18 cellular contexts compared by ENCODE assay signal in genomic region chr10:119738962-119739361, GRCh38. TPM values are rescaled to one million over a fixed set of nuclear protein-coding genes. Genes with fewer than 3 reads are reported as not detected.
A peak's percentile ranks its signal among the peaks of the same experiment; 100 is the strongest.
DNase-seq lines count a peak whose midpoint lies in the region; ATAC-seq, FAIRE-seq and TF ChIP-seq lines count a peak whose summit lies in the region.
"Had no signal": no experiment of that assay in that cellular context is flagged by ENCODE, and none has a peak within 500 bp of the region (broad histone marks: within the 10 kb centered on the region; RNA-seq: fewer than 3 reads in every experiment).

No MANE protein-coding gene starts in this region.

- H3K4me3 Mint-ChIP-seq in MCF 10A (ENCODE audit: unreplicated experiment) (no peak overlapping the region), nephron progenitor cell (no peak overlapping the region), immature natural killer cell (no peak overlapping the region)
- H3K4me3 Mint-ChIP-seq: GM23338 had no signal

- H3K27ac Mint-ChIP-seq in MCF 10A (ENCODE audit: low read depth, unreplicated experiment) (peak overlapping the region; percentile 86), nephron progenitor cell (peak overlapping the region; percentile 54), immature natural killer cell (no peak overlapping the region)

- no peaks in the 10 kb centered on the region for H3K36me3 ChIP-seq in mammary epithelial cell (ENCODE audit: insufficient read depth, low read length)
- H3K36me3 ChIP-seq in GM12878 (ENCODE audit: control insufficient read depth in 2 of 2, insufficient read depth in 2 of 2, low read length in 1 of 2), result no peaks in the 10 kb centered on the region
- H3K36me3 ChIP-seq: Peyer's patch had no signal

- no peak for TF ChIP-seq CTCF in MCF 10A (IDR thresholded peaks at IDR 0.05; ENCODE audit: unreplicated experiment)
- TF ChIP-seq CTCF in mammary epithelial cell (conservative IDR thresholded peaks at IDR 0.05 in 1 of 2, IDR thresholded peaks at IDR 0.05 in 1 of 2; ENCODE audit: extremely low read depth in 1 of 2, insufficient read depth in 1 of 2, low read depth in 1 of 2, low read length in 2 of 2), result no peak
- no peak for TF ChIP-seq CTCF in GM12878 (IDR thresholded peaks at IDR 0.05 in 2 of 3, conservative IDR thresholded peaks at IDR 0.05 in 1 of 3; ENCODE audit: control insufficient read depth in 2 of 3, extremely low read depth in 1 of 3, insufficient read depth in 1 of 3, low read depth in 3 of 3, low read length in 3 of 3)
- no peak for TF ChIP-seq CTCF in nephron progenitor cell (IDR thresholded peaks at IDR 0.05)

- TF ChIP-seq POLR2A in GM12878 (IDR thresholded peaks at IDR 0.05; ENCODE audit: low read depth, low read length), result no peak

- intact Hi-C loops in MCF 10A (cut with micrococcal nuclease), result loop anchor here (2.0 kb wide), 1 partner anchor 52 kb away; no protein-coding TSS in a partner anchor
- intact Hi-C loops in mammary epithelial cell (cut with micrococcal nuclease), result no loop called here
- intact Hi-C loops in GM12878 (cut with micrococcal nuclease; ENCODE audit: unreplicated experiment), result loop anchor here (5.0 kb wide), 1 partner anchor 37 kb away; no protein-coding TSS in a partner anchor

- ATAC-seq in GM12878, result peak; percentile 12; the same call in 1 of the 3 replicates
- no peak for ATAC-seq in GM18520 (IDR thresholded peaks at IDR 0.05; ENCODE audit: unreplicated experiment)
- no peak for ATAC-seq in GM19324 (IDR thresholded peaks at IDR 0.05; ENCODE audit: low FRiP score, unreplicated experiment)
- ATAC-seq: GM23338 had no signal

- CTCF ChIA-PET in MCF 10A (lab: Yijun Ruan, JAX), result interaction anchor here (0.6 to 0.8 kb wide), 3 partner anchors 48 to 1028 kb away, joined by 3 to 8 read pairs (median 4); no protein-coding TSS in a partner anchor
- CTCF ChIA-PET in mammary epithelial cell (lab: Charles Lee; ENCODE audit: low non-redundant PET), result no interaction called here
- CTCF ChIA-PET in GM12878 (lab: Yijun Ruan, JAX), result interaction anchor here (0.6 to 5.0 kb wide), 6 partner anchors 9 to 275 kb away, joined by 3 to 35 read pairs (median 8); partner anchors contain the start of gene INPP5F

- in situ Hi-C loops in mammary epithelial cell (cut with MboI; ENCODE audit: low sequenced_read_pairs in 2 of 2), result loop anchor here in 1 of 2 donors (10.0 kb wide), 1 partner anchor 54 kb away; no protein-coding TSS in a partner anchor
- in situ Hi-C loops in GM12878 (cut with MboI), result no loop called here

- FAIRE-seq in GM12878 (lab: Jason Lieb, UNC), result no peak

- no peak overlapping the region for H2AFZ ChIP-seq in mammary epithelial cell (ENCODE audit: low read depth, low read length)
- no peak overlapping the region for H2AFZ ChIP-seq in GM12878 (ENCODE audit: control insufficient read depth, low read depth, low read length)
- H2AFZ ChIP-seq: GM23338 had no signal

- H3K9me3 ChIP-seq in mammary epithelial cell (replicated peaks; ENCODE audit: insufficient read depth, low read length) (no peaks in the 10 kb centered on the region), GM12878 (replicated peaks; ENCODE audit: control insufficient read depth, insufficient read depth, low read length) (no peaks in the 10 kb centered on the region)
- H3K9me3 ChIP-seq: Peyer's patch had no signal

- H3K4me1 ChIP-seq in mammary epithelial cell (ENCODE audit: insufficient read depth, low read length) (peaks cover 40% of the 10 kb centered on the region), GM12878 (ENCODE audit: control insufficient read depth, insufficient read depth, low read length) (no peaks in the 10 kb centered on the region)

- POLR2A ChIA-PET in MCF 10A (lab: Yijun Ruan, JAX), result interaction anchor here (0.6 to 9.6 kb wide), 8 partner anchors 12 to 168 kb away, joined by 3 to 131 read pairs (median 8); partner anchors contain the start of genes BAG3, INPP5F and MCMBP
- POLR2A ChIA-PET in GM12878 (lab: Charles Lee), result interaction anchor here (0.6 to 2.8 kb wide), 4 partner anchors 14 to 39 kb away, joined by 3 to 29 read pairs (median 4); partner anchors contain the start of gene INPP5F

- H3K4me3 ChIP-seq in mammary epithelial cell (replicated peaks in 1 of 3; ENCODE audit: insufficient read depth in 1 of 3, low read depth in 2 of 3, low read length in 3 of 3), result no peak overlapping the region
- H3K4me3 ChIP-seq in GM12878, result no peak overlapping the region
- H3K4me3 ChIP-seq: GM23338, Peyer's patch, SK-N-MC had no signal

- H3K27me3 Mint-ChIP-seq in MCF 10A (ENCODE audit: insufficient read depth, unreplicated experiment), result no peaks in the 10 kb centered on the region
- peaks cover 3% of the 10 kb centered on the region for H3K27me3 Mint-ChIP-seq in nephron progenitor cell (ENCODE audit: low read depth, poor library complexity)
- no peaks in the 10 kb centered on the region for H3K27me3 Mint-ChIP-seq in immature natural killer cell (ENCODE audit: low read depth in 3 of 3)

- H3K27me3 ChIP-seq in mammary epithelial cell (ENCODE audit: insufficient read depth, low read length), result no peaks in the 10 kb centered on the region
- no peaks in the 10 kb centered on the region for H3K27me3 ChIP-seq in GM12878 (replicated peaks in 1 of 2; ENCODE audit: control insufficient read depth in 2 of 2, insufficient read depth in 2 of 2, low read length in 1 of 2)
- H3K27me3 ChIP-seq: Peyer's patch had no signal

- H3K4me1 Mint-ChIP-seq in MCF 10A (ENCODE audit: insufficient read depth, unreplicated experiment) (peaks cover 24% of the 10 kb centered on the region), nephron progenitor cell (peaks cover 57% of the 10 kb centered on the region), immature natural killer cell (peaks cover 17 to 29% of the 10 kb centered on the region in 2 donors)

- H3K9ac ChIP-seq in mammary epithelial cell (ENCODE audit: insufficient read depth, low read length) (no peak overlapping the region), GM12878 (ENCODE audit: control insufficient read depth, insufficient read depth, low read length) (no peak overlapping the region)

- RAD21 ChIA-PET in GM12878 (lab: Charles Lee; ENCODE audit: unreplicated experiment), result interaction anchor here (0.9 to 3.1 kb wide), 4 partner anchors 10 to 52 kb away, joined by 3 to 27 read pairs (median 14); partner anchors contain the start of gene INPP5F

- BruUV-seq in MCF 10A (replicated peaks; lab: Mats Ljungman, UMichigan) (no TSS peak), mammary epithelial cell (replicated peaks; lab: Mats Ljungman, UMichigan) (no TSS peak), GM12878 (replicated peaks; lab: Mats Ljungman, UMichigan) (no TSS peak)

- dilution Hi-C loops in mammary epithelial cell (cut with HindIII; ENCODE audit: low sequenced_read_pairs), result no loop called here

- H3K27ac ChIP-seq in mammary epithelial cell (ENCODE audit: insufficient read depth, low read depth, low read length) (no peak overlapping the region), GM12878 (ENCODE audit: control insufficient read depth, insufficient read depth) (no peak overlapping the region)

- no peaks in the 10 kb centered on the region for H3K9me3 Mint-ChIP-seq in MCF 10A (ENCODE audit: unreplicated experiment)
- H3K9me3 Mint-ChIP-seq in nephron progenitor cell, result no peaks in the 10 kb centered on the region
- no peaks in the 10 kb centered on the region for H3K9me3 Mint-ChIP-seq in immature natural killer cell
- H3K9me3 Mint-ChIP-seq: GM23338 had no signal

- H3K36me3 Mint-ChIP-seq in MCF 10A (ENCODE audit: insufficient read depth, unreplicated experiment) (no peaks in the 10 kb centered on the region), nephron progenitor cell (ENCODE audit: low read depth) (no peaks in the 10 kb centered on the region), immature natural killer cell (no peaks in the 10 kb centered on the region)

- 100% methylated on average over 1 of the region's 1 CpG for WGBS in mammary epithelial cell (ENCODE audit: low coverage, missing lambda C conversion rate)
- 50% methylated on average over 1 of the region's 1 CpG for WGBS in GM12878 (ENCODE audit: insufficient coverage, insufficient replicate concordance, low lambda C conversion rate, missing lambda C conversion rate)

- H3K4me2 ChIP-seq in mammary epithelial cell (ENCODE audit: insufficient read depth, low read depth, low read length) (no peak overlapping the region), GM12878 (ENCODE audit: control insufficient read depth, insufficient read depth) (no peak overlapping the region)
- H3K4me2 ChIP-seq: GM23338 had no signal

- TF ChIP-seq EP300 in GM12878 (IDR thresholded peaks at IDR 0.05; ENCODE audit: borderline replicate concordance in 1 of 2, control insufficient read depth in 1 of 2, low read depth in 2 of 2, low read length in 2 of 2), result no peak

- H4K20me1 ChIP-seq in mammary epithelial cell (ENCODE audit: insufficient read depth, low read length), result no peaks in the 10 kb centered on the region
- no peaks in the 10 kb centered on the region for H4K20me1 ChIP-seq in GM12878 (ENCODE audit: control insufficient read depth, insufficient read depth)

- peaks cover 67% of the 10 kb centered on the region for H3K79me2 ChIP-seq in mammary epithelial cell (ENCODE audit: insufficient read depth, low read length)
- no peaks in the 10 kb centered on the region for H3K79me2 ChIP-seq in GM12878 (ENCODE audit: control insufficient read depth, insufficient read depth, low read length)

- DNase-seq in MCF 10A (ENCODE audit: unreplicated experiment) (no peak), mammary epithelial cell (no peak), GM12878 (ENCODE audit: low read depth, low spot score) (no peak), nephron progenitor cell (no peak), immature natural killer cell (no peak), hypothalamus (lab: John Stamatoyannopoulos, UW) (no peak)
- DNase-seq: C1 segment of cervical spinal cord, COR-L47, EL, NCI-H1436 treated with DMSO at 0.1 percent for 48 hours, NCI-H2029 treated with DMSO at 0.1 percent for 48 hours, NCI-H510A treated with DMSO at 0.1 percent for 48 hours, Peyer's patch, Right ventricle myocardium superior had no signal

- no peak for TF ChIP-seq RAD21 in GM12878 (IDR thresholded peaks at IDR 0.05; ENCODE audit: insufficient read depth, low read depth, low read length)

- SMC1A ChIA-PET in GM12878 (lab: Charles Lee; ENCODE audit: uncharacterized antibody, unreplicated experiment), result interaction anchor here (0.6 to 5.5 kb wide), 13 partner anchors 7 to 542 kb away, joined by 3 to 57 read pairs (median 5); partner anchors contain the start of gene INPP5F

RNA-seq across cellular contexts. Expression of gene INPP5F, which starts 13.1 kb away (rescaled TPM):
- 10.3 and 14.9 TPM in 2 replicates for total RNA-seq in MCF 10A (2022)
- 10 to 100 TPM; 19.3 to 22.1 TPM for total RNA-seq in mammary epithelial cell
- 9.8 TPM for polyA plus RNA-seq in mammary epithelial cell
- polyA minus RNA-seq in mammary epithelial cell, result 12.5 TPM
- total RNA-seq in GM12878 (2013; cell fraction: nucleolus; rRNA removed), result 249 and 251 TPM in 2 replicates
- total RNA-seq in GM12878 (2014; rRNA removed), result 28.0 and 34.6 TPM in 2 replicates
- total RNA-seq in GM12878 (2014; rRNA removed; fragmentation: Illumina TruSeq; extraction: Trizol), result 35.1 and 39.7 TPM in 2 replicates
- total RNA-seq in GM12878 (2021), result 36.3 and 39.9 TPM in 2 replicates
- 8.8 TPM for polyA plus RNA-seq in GM12878 (2011; ENCODE audit: low read depth)
- polyA plus RNA-seq in GM12878 (2011; rRNA removed), result 49.3 and 64.4 TPM in 2 replicates
- polyA plus RNA-seq in GM12878 (2011; cell fraction: cytosol; rRNA removed), result 18.1 and 23.9 TPM in 2 replicates
- 50.6 and 53.1 TPM in 2 replicates for polyA plus RNA-seq in GM12878 (2011; cell fraction: nucleus; rRNA removed)
- 10.9 and 11.1 TPM in 2 replicates for polyA plus RNA-seq in GM12878 (2012)
- 39.8 and 50.4 TPM in 2 replicates for polyA plus RNA-seq in GM12878 (2014; fragmentation: Illumina TruSeq; extraction: Trizol)
- polyA plus RNA-seq in GM12878 (2014; fragmentation: Nextera tagmentation; extraction: Ambion mirVana), result 10 to 100 TPM in 1 of 2 experiments, 1 to 10 TPM in 1; 6.0 to 13.4 TPM
- 29.6 and 33.5 TPM in 2 replicates for polyA plus RNA-seq in GM12878 (2014; rRNA removed)
- polyA plus RNA-seq in GM12878 (2016; fragmentation: Nextera tagmentation; extraction: Ambion mirVana), result 10 to 100 TPM; 32.7 to 41.0 TPM
- polyA minus RNA-seq in GM12878 (2011; rRNA and poly(A)+ RNA removed), result 33.3 and 49.1 TPM in 2 replicates
- polyA minus RNA-seq in GM12878 (2011; cell fraction: cytosol; rRNA and poly(A)+ RNA removed), result 15.9 and 17.7 TPM in 2 replicates
- 51.6 and 81.8 TPM in 2 replicates for polyA minus RNA-seq in GM12878 (2011; cell fraction: nucleus; rRNA and poly(A)+ RNA removed)
- polyA plus RNA-seq in immature natural killer cell, result 1 to 10 TPM; 6.7 to 8.0 (median 6.8) TPM

Comparison
In these comparisons a context has a peak if more than half of its experiments do, and no peak if none do; other contexts are left out.
1. H3K27ac Mint-ChIP-seq: peak in MCF 10A (single experiment) and nephron progenitor cell (single experiment); none in immature natural killer cell (0 of 6).